ENCODE assay signal across 12 cellular contexts in genomic region chr20:11235058-11235457, GRCh38.
DNase-seq lines count a peak whose midpoint lies in the region; ATAC-seq and TF ChIP-seq lines count a peak whose summit lies in the region.
"Had no signal": no experiment of that assay in that cellular context is flagged by ENCODE, and none has a peak within 500 bp of the region (broad histone marks: within the 10 kb centered on the region; RNA-seq: fewer than 3 reads in every experiment).

No MANE protein-coding gene starts in this region.

- no peaks in the 10 kb centered on the region for H3K27me3 ChIP-seq in BJ (ENCODE audit: control insufficient read depth, insufficient read depth, low read length)
- H3K27me3 ChIP-seq in MG63 = no peaks in the 10 kb centered on the region
- H3K27me3 ChIP-seq in BE2C = no peaks in the 10 kb centered on the region

- no peaks in the 10 kb centered on the region for H3K36me3 Mint-ChIP-seq in mesothelial cell of epicardium
- H3K36me3 Mint-ChIP-seq: CD4-positive, CD25-positive, alpha-beta regulatory T cell; naive B cell had no signal

- peaks cover 21% of the 10 kb centered on the region for H3K4me1 Mint-ChIP-seq in mesothelial cell of epicardium
- H3K4me1 Mint-ChIP-seq: CD4-positive, CD25-positive, alpha-beta regulatory T cell; naive B cell had no signal

- H3K4me3 ChIP-seq in BJ (ENCODE audit: low read depth, low read length) (no peak overlapping the region), MG63 (no peak overlapping the region), coronary artery (no peak overlapping the region), BE2C (ENCODE audit: low read depth, low read length) (no peak overlapping the region)

- no peaks in the 10 kb centered on the region for H3K27me3 Mint-ChIP-seq in mesothelial cell of epicardium (ENCODE audit: low read depth)
- H3K27me3 Mint-ChIP-seq: CD4-positive, CD25-positive, alpha-beta regulatory T cell; naive B cell had no signal

- H3K4me3 Mint-ChIP-seq in mesothelial cell of epicardium = no peak overlapping the region
- H3K4me3 Mint-ChIP-seq: CD4-positive, CD25-positive, alpha-beta regulatory T cell; naive B cell had no signal

- H3K9me3 Mint-ChIP-seq in mesothelial cell of epicardium = peaks cover 6% of the 10 kb centered on the region

- CTCF ChIA-PET in BJ (lab: Yijun Ruan, JAX) = no interaction called here

- H3K36me3 ChIP-seq in BJ (ENCODE audit: control insufficient read depth, insufficient read depth, low read length) (no peaks in the 10 kb centered on the region), MG63 (no peaks in the 10 kb centered on the region), BE2C (no peaks in the 10 kb centered on the region)

- H3K27ac Mint-ChIP-seq in mesothelial cell of epicardium = peak overlapping the region; percentile 48
- H3K27ac Mint-ChIP-seq: naive B cell had no signal

- H3K9me3 ChIP-seq in MG63 (no peaks in the 10 kb centered on the region), BE2C (no peaks in the 10 kb centered on the region)

- no peaks in the 10 kb centered on the region for H3K4me1 ChIP-seq in BE2C

- H3K27ac ChIP-seq in coronary artery (peak overlapping the region; percentile 67 to 72), caudate nucleus (ENCODE audit: low read depth, low read length) (no peak overlapping the region)

- peak; percentile 31 for DNase-seq in BJ (ENCODE audit: low read depth)
- DNase-seq in MG63 = peak; percentile 2
- DNase-seq in coronary artery (ENCODE audit: low spot score) = no peak
- DNase-seq in mesothelial cell of epicardium (ENCODE audit: low spot score in 2 of 2, unreplicated experiment in 2 of 2) = no peak
- DNase-seq in stimulated activated CD4-positive, alpha-beta T cell treated with anti-CD3 and anti-CD28 coated beads, Interleukin-4, amount 100 ng/mL, for 24 hours = no peak
- no peak for DNase-seq in BE2C
- no peak for DNase-seq in caudate nucleus (lab: John Stamatoyannopoulos, UW)
- DNase-seq: CD4-positive, CD25-positive, alpha-beta regulatory T cell; central memory CD4-positive, alpha-beta T cell; naive B cell; NCI-H524 treated with DMSO at 0.1 percent for 48 hours had no signal

- TF ChIP-seq CTCF in BJ (IDR thresholded peaks at IDR 0.05; ENCODE audit: insufficient read depth, low read depth, low read length) (no peak), coronary artery (IDR thresholded peaks at IDR 0.05) (no peak), mesothelial cell of epicardium (IDR thresholded peaks at IDR 0.05; ENCODE audit: unreplicated experiment) (no peak), BE2C (IDR thresholded peaks at IDR 0.05; ENCODE audit: low read depth, low read length) (no peak)

- POLR2A ChIA-PET in BJ (lab: Charles Lee) = no interaction called here

- ATAC-seq in HG02642 (IDR thresholded peaks at IDR 0.05; ENCODE audit: poor library complexity, unreplicated experiment) = no peak

Comparison
In these comparisons a context has a peak if more than half of its experiments do, and no peak if none do; other contexts are left out.
1. DNase-seq: peak in BJ (single experiment) and MG63 (single experiment); none in coronary artery (single experiment), mesothelial cell of epicardium (0 of 2), stimulated activated CD4-positive, alpha-beta T cell treated with anti-CD3 and anti-CD28 coated beads, Interleukin-4, amount 100 ng/mL, for 24 hours (single experiment), BE2C (single experiment) and caudate nucleus (0 of 61).